ENCODE assay signal across 16 cellular contexts in genomic region chr2:158486970-158487325, GRCh38. TPM values are rescaled to one million over a fixed set of nuclear protein-coding genes. Genes with fewer than 3 reads are reported as not detected.
DNase-seq lines count a peak whose midpoint lies in the region; ATAC-seq and TF ChIP-seq lines count a peak whose summit lies in the region.
"Had no signal": no experiment of that assay in that cellular context is flagged by ENCODE, and none has a peak within 500 bp of the region (broad histone marks: within the 10 kb centered on the region; RNA-seq: fewer than 3 reads in every experiment).

No MANE protein-coding gene starts in this region.

- ATAC-seq in GM21447 (IDR thresholded peaks at IDR 0.05; ENCODE audit: unreplicated experiment), result no peak
- ATAC-seq: CD8-positive, alpha-beta T cell; naive thymus-derived CD4-positive, alpha-beta T cell had no signal

- peaks cover 90% of the 10 kb centered on the region for H3K79me2 ChIP-seq in osteoblast (ENCODE audit: insufficient read depth, low read length)

- peak overlapping the region; percentile 88 for H3K27ac ChIP-seq in osteoblast (ENCODE audit: low read depth, low read length)
- H3K27ac ChIP-seq: adrenal gland had no signal

- no peaks in the 10 kb centered on the region for H3K9me3 ChIP-seq in osteoblast (ENCODE audit: low read depth, low read length)
- H3K9me3 ChIP-seq: adrenal gland had no signal

- H3K4me3 Mint-ChIP-seq in chondrocyte (ENCODE audit: unreplicated experiment), result peak overlapping the region; percentile 17
- H3K4me3 Mint-ChIP-seq: CD8-positive, alpha-beta T cell; naive thymus-derived CD4-positive, alpha-beta T cell had no signal

- H3K27me3 ChIP-seq in osteoblast (ENCODE audit: insufficient read depth, low read length), result no peaks in the 10 kb centered on the region
- H3K27me3 ChIP-seq: adrenal gland had no signal

- peaks cover 33% of the 10 kb centered on the region for H3K4me1 ChIP-seq in osteoblast (ENCODE audit: insufficient read depth, low read length)

- no peaks in the 10 kb centered on the region for H3K36me3 Mint-ChIP-seq in chondrocyte (ENCODE audit: low read depth)
- H3K36me3 Mint-ChIP-seq: CD8-positive, alpha-beta T cell had no signal

- H4K20me1 ChIP-seq in osteoblast (ENCODE audit: insufficient read depth, low read length), result peaks cover 4% of the 10 kb centered on the region

- H3K4me1 Mint-ChIP-seq in chondrocyte (ENCODE audit: low read depth), result peaks cover 62% of the 10 kb centered on the region

- H3K36me3 ChIP-seq in osteoblast (ENCODE audit: insufficient read depth, low read length), result no peaks in the 10 kb centered on the region
- H3K36me3 ChIP-seq: adrenal gland had no signal

- DNase-seq in H4 (ENCODE audit: low spot score) (peak; percentile 15), OCI-M1 (lab: John Stamatoyannopoulos, UW) (peak; percentile 26), chondrocyte (ENCODE audit: low spot score) (no peak), osteoblast (ENCODE audit: insufficient read length, low spot score, missing footprints) (no peak), D341Med (ENCODE audit: low spot score) (no peak)
- no peak for DNase-seq in central memory CD4-positive, alpha-beta T cell
- DNase-seq: activated CD4-positive, CD25-positive, alpha-beta regulatory T cell treated with anti-CD3 and anti-CD28 coated beads, Interleukin-2, amount 50 U/mL, for 72 hours; activated T-cell treated with anti-CD3 and anti-CD28 coated beads for 4 hours; CD8-positive, alpha-beta T cell; effector CD8-positive, alpha-beta T cell; naive thymus-derived CD4-positive, alpha-beta T cell; NCI-H2081; right cardiac atrium; SW 1271 had no signal

- H2AFZ ChIP-seq in osteoblast (ENCODE audit: low read length), result peak overlapping the region; percentile 38

- H3K4me3 ChIP-seq in osteoblast (ENCODE audit: insufficient read depth, low read length), result peak overlapping the region; percentile 39
- H3K4me3 ChIP-seq: adrenal gland had no signal

- H3K27me3 Mint-ChIP-seq in chondrocyte (ENCODE audit: low read depth), result no peaks in the 10 kb centered on the region
- H3K27me3 Mint-ChIP-seq: naive thymus-derived CD4-positive, alpha-beta T cell had no signal

- no peaks in the 10 kb centered on the region for H3K9me3 Mint-ChIP-seq in chondrocyte (ENCODE audit: low read depth)
- H3K9me3 Mint-ChIP-seq: CD8-positive, alpha-beta T cell had no signal

- peak overlapping the region; percentile 92 for H3K27ac Mint-ChIP-seq in chondrocyte (ENCODE audit: unreplicated experiment)
- H3K27ac Mint-ChIP-seq: CD8-positive, alpha-beta T cell; naive thymus-derived CD4-positive, alpha-beta T cell had no signal

- TF ChIP-seq CTCF in chondrocyte (IDR thresholded peaks at IDR 0.05), result no peak
- no peak for TF ChIP-seq CTCF in osteoblast (IDR thresholded peaks at IDR 0.05; ENCODE audit: extremely low read depth, low read depth, low read length)

- peak overlapping the region; percentile 70 for H3K4me2 ChIP-seq in osteoblast (ENCODE audit: insufficient read depth, low read length)

RNA-seq across cellular contexts. Expression of gene PKP4, which starts 30.2 kb away (rescaled TPM):
- 11.6 and 19.4 TPM in 2 replicates for total RNA-seq in H4 (2014; rRNA removed; shearing (Covaris generic))
- total RNA-seq in chondrocyte (34.9 to 69.3 TPM (median 39.4 TPM) in 3 replicates), osteoblast (47.4 and 54.5 TPM in 2 replicates)

RNA-seq across cellular contexts. Expression of gene CCDC148, which starts 30.4 kb away (rescaled TPM):
- 0.52 and 1.5 TPM in 2 replicates for total RNA-seq in H4 (2014; rRNA removed; shearing (Covaris generic))
- total RNA-seq in chondrocyte (0.52 to 1.5 TPM (median 1.4 TPM) in 3 replicates), osteoblast (1.8 and 2.1 TPM in 2 replicates)
- total RNA-seq: CD8-positive, alpha-beta T cell had no signal

Comparison
In these comparisons a context has a peak if more than half of its experiments do, and no peak if none do; other contexts are left out.
1. DNase-seq: peak in H4 (single experiment) and OCI-M1 (single experiment); none in chondrocyte (single experiment), osteoblast (single experiment), central memory CD4-positive, alpha-beta T cell (single experiment) and D341Med (single experiment).